In genomic region chr12:113926792-113927191, GRCh38 we compare ENCODE assay signal across 29 cellular contexts. TPM values are rescaled to one million over a fixed set of nuclear protein-coding genes. Genes with fewer than 3 reads are reported as not detected.
A peak's percentile ranks its signal among the peaks of the same experiment; 100 is the strongest.
DNase-seq lines count a peak whose midpoint lies in the region; ATAC-seq and TF ChIP-seq lines count a peak whose summit lies in the region.
"Had no signal": no experiment of that assay in that cellular context is flagged by ENCODE, and none has a peak within 500 bp of the region (broad histone marks: within the 10 kb centered on the region; RNA-seq: fewer than 3 reads in every experiment).

No MANE protein-coding gene starts in this region.

- H3K27me3 ChIP-seq in effector memory CD4-positive, alpha-beta T cell (replicated peaks; ENCODE audit: control insufficient read depth, insufficient read depth, low read length, poor library complexity, severe bottlenecking) = no peaks in the 10 kb centered on the region
- H3K27me3 ChIP-seq in esophagus muscularis mucosa = no peaks in the 10 kb centered on the region
- H3K27me3 ChIP-seq: ascending aorta, gastroesophageal sphincter, sigmoid colon, transverse colon had no signal

- no peak for TF ChIP-seq EP300 in esophagus muscularis mucosa (IDR thresholded peaks at IDR 0.05)

- no peaks in the 10 kb centered on the region for H3K9me3 ChIP-seq in effector memory CD4-positive, alpha-beta T cell (ENCODE audit: control insufficient read depth, low read length)
- H3K9me3 ChIP-seq in esophagus muscularis mucosa = no peaks in the 10 kb centered on the region
- H3K9me3 ChIP-seq: ascending aorta, gastroesophageal sphincter, HAP-1, psoas muscle, sigmoid colon, transverse colon had no signal

- H3K4me1 Mint-ChIP-seq in activated naive CD8-positive, alpha-beta T cell treated with anti-CD3 and anti-CD28 coated beads, Interleukin-2, amount 10 ng/mL, durations not matched to agents 7 days and 5 days = peaks cover 23% of the 10 kb centered on the region
- peaks cover 22% of the 10 kb centered on the region for H3K4me1 Mint-ChIP-seq in activated naive CD8-positive, alpha-beta T cell treated with anti-CD3 and anti-CD28 coated beads, Interleukin-2, amount 50 U/mL, for 24 hours
- H3K4me1 Mint-ChIP-seq in central memory CD8-positive, alpha-beta T cell = peaks cover 24% of the 10 kb centered on the region
- H3K4me1 Mint-ChIP-seq: B cell had no signal

- TF ChIP-seq POLR2A in esophagus muscularis mucosa (IDR thresholded peaks at IDR 0.05; ENCODE audit: low read depth) = no peak

- TF ChIP-seq CTCF in esophagus muscularis mucosa (IDR thresholded peaks at IDR 0.05) = no peak

- no peak for DNase-seq in activated naive CD8-positive, alpha-beta T cell treated with anti-CD3 and anti-CD28 coated beads, Interleukin-2, amount 10 ng/mL, durations not matched to agents 7 days and 5 days
- no peak for DNase-seq in activated naive CD8-positive, alpha-beta T cell treated with anti-CD3 and anti-CD28 coated beads, Interleukin-2, amount 50 U/mL, for 24 hours
- DNase-seq in UCSD-AML1 (lab: John Stamatoyannopoulos, UW; ENCODE audit: unreplicated experiment) (peak; percentile 26), retina (no peak), esophagus muscularis mucosa (ENCODE audit: extremely low spot score) (no peak)
- no peak for DNase-seq in central memory CD8-positive, alpha-beta T cell (ENCODE audit: low spot score in 2 of 2)
- DNase-seq in effector memory CD4-positive, alpha-beta T cell = no peak
- DNase-seq in activated CD4-positive, CD25-positive, alpha-beta regulatory T cell (lab: John Stamatoyannopoulos, UW) = no peak
- DNase-seq: activated CD4-positive, alpha-beta T cell treated with anti-CD3 and anti-CD28 coated beads, Interleukin-2, amount 50 U/mL, for 48 hours; activated effector memory CD4-positive, alpha-beta T cell treated with Interleukin-2 at 50 U/mL for 16 hours; activated naive CD8-positive, alpha-beta T cell treated with anti-CD3 and anti-CD28 coated beads for 36 hours; Karpas-422; NCI-H1417 treated with DMSO at 0.1 percent for 48 hours; NCI-H2081 treated with DMSO at 0.1 percent for 48 hours; NCI-H2227 treated with DMSO at 0.1 percent for 48 hours; NCI-H526 treated with DMSO at 0.1 percent for 48 hours; psoas muscle; SHP77; sigmoid colon; stimulated activated CD4-positive, alpha-beta T cell treated with anti-CD3 and anti-CD28 coated beads, Interleukin-4, amount 100 ng/mL, for 24 hours; transverse colon had no signal

- H3K36me3 Mint-ChIP-seq in activated naive CD8-positive, alpha-beta T cell treated with anti-CD3 and anti-CD28 coated beads, Interleukin-2, amount 10 ng/mL, durations not matched to agents 7 days and 5 days = peaks cover 20% of the 10 kb centered on the region
- peaks cover 66% of the 10 kb centered on the region for H3K36me3 Mint-ChIP-seq in activated naive CD8-positive, alpha-beta T cell treated with anti-CD3 and anti-CD28 coated beads, Interleukin-2, amount 50 U/mL, for 24 hours (ENCODE audit: low read depth)
- peaks cover 37% of the 10 kb centered on the region for H3K36me3 Mint-ChIP-seq in central memory CD8-positive, alpha-beta T cell (ENCODE audit: insufficient read depth)

- no peak overlapping the region for H3K27ac ChIP-seq in effector memory CD4-positive, alpha-beta T cell (ENCODE audit: insufficient read depth, low read length, poor library complexity, severe bottlenecking)
- H3K27ac ChIP-seq in esophagus muscularis mucosa (replicated peaks in 1 of 4) = no peak overlapping the region
- H3K27ac ChIP-seq: ascending aorta, gastroesophageal sphincter, psoas muscle, sigmoid colon, transverse colon had no signal

- peak overlapping the region; percentile 54 for H3K27ac Mint-ChIP-seq in activated naive CD8-positive, alpha-beta T cell treated with anti-CD3 and anti-CD28 coated beads, Interleukin-2, amount 10 ng/mL, durations not matched to agents 7 days and 5 days
- no peak overlapping the region for H3K27ac Mint-ChIP-seq in activated naive CD8-positive, alpha-beta T cell treated with anti-CD3 and anti-CD28 coated beads, Interleukin-2, amount 50 U/mL, for 24 hours
- peak overlapping the region; percentile 73 for H3K27ac Mint-ChIP-seq in central memory CD8-positive, alpha-beta T cell (ENCODE audit: low read depth)
- H3K27ac Mint-ChIP-seq: B cell, WTC11 had no signal

- ATAC-seq in activated naive CD8-positive, alpha-beta T cell treated with anti-CD3 and anti-CD28 coated beads, Interleukin-2, amount 10 ng/mL, durations not matched to agents 7 days and 5 days (ENCODE audit: low read depth) = peak; percentile 40
- ATAC-seq in activated naive CD8-positive, alpha-beta T cell treated with anti-CD3 and anti-CD28 coated beads, Interleukin-2, amount 50 U/mL, for 24 hours = no peak
- no peak for ATAC-seq in central memory CD8-positive, alpha-beta T cell (replicated peaks; ENCODE audit: extremely low read depth, poor library complexity, severe bottlenecking)
- ATAC-seq: gastroesophageal sphincter; naive thymus-derived CD8-positive, alpha-beta T cell; Panc1; psoas muscle; WTC11 had no signal

- H3K27me3 Mint-ChIP-seq in activated naive CD8-positive, alpha-beta T cell treated with anti-CD3 and anti-CD28 coated beads, Interleukin-2, amount 10 ng/mL, durations not matched to agents 7 days and 5 days = no peaks in the 10 kb centered on the region
- no peaks in the 10 kb centered on the region for H3K27me3 Mint-ChIP-seq in activated naive CD8-positive, alpha-beta T cell treated with anti-CD3 and anti-CD28 coated beads, Interleukin-2, amount 50 U/mL, for 24 hours
- H3K27me3 Mint-ChIP-seq in central memory CD8-positive, alpha-beta T cell = no peaks in the 10 kb centered on the region
- H3K27me3 Mint-ChIP-seq: activated naive CD8-positive, alpha-beta T cell treated with anti-CD3 and anti-CD28 coated beads for 36 hours; B cell; naive thymus-derived CD8-positive, alpha-beta T cell had no signal

- WGBS in esophagus muscularis mucosa = 96% methylated on average over 8 of the region's 8 CpGs

- no peaks in the 10 kb centered on the region for H3K4me1 ChIP-seq in effector memory CD4-positive, alpha-beta T cell (ENCODE audit: control insufficient read depth, insufficient read depth, low read length, poor library complexity, severe bottlenecking)
- peaks cover 0 to 6% (median under 1%) of the 10 kb centered on the region in 4 donors for H3K4me1 ChIP-seq in esophagus muscularis mucosa
- H3K4me1 ChIP-seq: ascending aorta, gastroesophageal sphincter, HAP-1, psoas muscle, sigmoid colon, transverse colon had no signal

- H3K4me3 ChIP-seq in effector memory CD4-positive, alpha-beta T cell (ENCODE audit: insufficient read depth, low read depth, low read length, poor library complexity, severe bottlenecking) = no peak overlapping the region
- no peak overlapping the region for H3K4me3 ChIP-seq in esophagus muscularis mucosa
- H3K4me3 ChIP-seq: ascending aorta, gastroesophageal sphincter, HAP-1, lung, psoas muscle, sigmoid colon, transverse colon had no signal

- no peaks in the 10 kb centered on the region for H3K9me3 Mint-ChIP-seq in activated naive CD8-positive, alpha-beta T cell treated with anti-CD3 and anti-CD28 coated beads, Interleukin-2, amount 10 ng/mL, durations not matched to agents 7 days and 5 days
- H3K9me3 Mint-ChIP-seq in activated naive CD8-positive, alpha-beta T cell treated with anti-CD3 and anti-CD28 coated beads, Interleukin-2, amount 50 U/mL, for 24 hours = no peaks in the 10 kb centered on the region
- no peaks in the 10 kb centered on the region for H3K9me3 Mint-ChIP-seq in central memory CD8-positive, alpha-beta T cell
- H3K9me3 Mint-ChIP-seq: activated naive CD8-positive, alpha-beta T cell treated with anti-CD3 and anti-CD28 coated beads for 36 hours; naive thymus-derived CD8-positive, alpha-beta T cell; WTC11 had no signal

- peaks cover 65% of the 10 kb centered on the region for H3K36me3 ChIP-seq in effector memory CD4-positive, alpha-beta T cell (ENCODE audit: control insufficient read depth, insufficient read depth, low read length)
- peaks cover 48 to 98% (median 70%) of the 10 kb centered on the region in 4 donors for H3K36me3 ChIP-seq in esophagus muscularis mucosa

- intact Hi-C loops in esophagus muscularis mucosa (cut with DNase I) = no loop called here

- POLR2A ChIA-PET in activated naive CD8-positive, alpha-beta T cell treated with anti-CD3 and anti-CD28 coated beads, Interleukin-2, amount 10 ng/mL, durations not matched to agents 7 days and 5 days (lab: Charles Lee) = no interaction called here

- H3K4me3 Mint-ChIP-seq in activated naive CD8-positive, alpha-beta T cell treated with anti-CD3 and anti-CD28 coated beads, Interleukin-2, amount 10 ng/mL, durations not matched to agents 7 days and 5 days = no peak overlapping the region
- no peak overlapping the region for H3K4me3 Mint-ChIP-seq in activated naive CD8-positive, alpha-beta T cell treated with anti-CD3 and anti-CD28 coated beads, Interleukin-2, amount 50 U/mL, for 24 hours
- no peak overlapping the region for H3K4me3 Mint-ChIP-seq in central memory CD8-positive, alpha-beta T cell
- H3K4me3 Mint-ChIP-seq: activated naive CD8-positive, alpha-beta T cell treated with anti-CD3 and anti-CD28 coated beads for 36 hours; B cell; naive thymus-derived CD8-positive, alpha-beta T cell; WTC11 had no signal

RNA-seq across cellular contexts. Expression of gene RBM19, which starts 39.3 kb away (rescaled TPM):
- 10 to 100 TPM; 41.7 to 42.6 TPM for total RNA-seq in activated naive CD8-positive, alpha-beta T cell treated with anti-CD3 and anti-CD28 coated beads, Interleukin-2, amount 10 ng/mL, durations not matched to agents 7 days and 5 days
- 10 to 100 TPM; 26.7 to 40.0 (median 27.4) TPM for total RNA-seq in esophagus muscularis mucosa
